In the genomic region with DNA sequence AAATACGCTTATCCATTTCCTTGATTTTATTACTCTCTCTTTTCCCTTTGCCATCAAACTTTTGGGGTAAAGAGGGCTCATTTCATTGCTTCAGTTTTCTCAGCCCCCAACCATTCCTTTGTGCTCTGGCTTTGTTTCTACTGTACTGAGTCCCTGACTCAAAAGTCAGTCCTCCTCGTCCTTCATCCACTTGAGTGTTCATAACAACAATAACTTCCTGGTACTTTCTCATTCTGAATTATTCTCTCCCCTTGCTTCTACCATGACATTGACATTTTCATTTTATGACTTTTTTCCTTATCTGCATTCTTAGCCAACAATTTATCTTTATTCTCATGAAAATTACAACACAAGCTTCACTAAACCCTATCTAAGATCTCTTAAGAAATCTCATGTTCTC, we compare ENCODE assay signal across 1 cellular context.
TF ChIP-seq lines count a peak whose summit lies in the region.

No MANE protein-coding gene starts in this region.

TF ChIP-seq in K562, 482 proteins besides CTCF, POLR2A, EP300 and RAD21 (continued from another document):
- TF ChIP-seq ATF1 (CRISPR knock-in tag; IDR thresholded peaks at IDR 0.05) (no peak), ATF1 (tag; IDR thresholded peaks at IDR 0.05) (no peak), PYGO2 (tag; IDR thresholded peaks at IDR 0.05) (no peak), NR2F6 (CRISPR knock-in tag; IDR thresholded peaks at IDR 0.05) (no peak), SP1 (CRISPR knock-in tag; IDR thresholded peaks at IDR 0.05) (no peak), JUN (IDR thresholded peaks at IDR 0.05; ENCODE audit: borderline replicate concordance, low read depth, low read length) (no peak), JUN (CRISPR knock-in tag; IDR thresholded peaks at IDR 0.05; ENCODE audit: borderline replicate concordance) (no peak), ZNF311 (CRISPR knock-in tag; IDR thresholded peaks at IDR 0.05) (no peak), RFX5 (IDR thresholded peaks at IDR 0.05; ENCODE audit: low read depth, low read length) (no peak), TAF1 (IDR thresholded peaks at IDR 0.05; ENCODE audit: control insufficient read depth, extremely low read depth, insufficient read depth, low read length, severe bottlenecking) (no peak), POLR3G (IDR thresholded peaks at IDR 0.05; ENCODE audit: extremely low read depth, insufficient read length, insufficient replicate concordance) (no peak), TBP (optimal IDR thresholded peaks at IDR 0.05; ENCODE audit: low read depth, low read length) (no peak), NR1H2 (CRISPR knock-in tag; IDR thresholded peaks at IDR 0.05) (no peak), FOXM1 (IDR thresholded peaks at IDR 0.05; ENCODE audit: low read depth) (no peak), FOXM1 (CRISPR knock-in tag; IDR thresholded peaks at IDR 0.05; ENCODE audit: low read depth) (no peak), NFRKB (IDR thresholded peaks at IDR 0.05; ENCODE audit: low read depth) (0 out of 2 replicates have a peak, but pooled peaks have one; percentile 57), CTBP1 (IDR thresholded peaks at IDR 0.05; ENCODE audit: borderline replicate concordance) (no peak), BRCA1 (IDR thresholded peaks at IDR 0.05) (no peak), BRCA1 (CRISPR knock-in tag; IDR thresholded peaks at IDR 0.05) (no peak), FOXP1 (CRISPR knock-in tag; IDR thresholded peaks at IDR 0.05) (no peak), HDGF (IDR thresholded peaks at IDR 0.05) (no peak), SMC3 (conservative IDR thresholded peaks at IDR 0.05; ENCODE audit: insufficient read depth, low read depth, low read length) (no peak), RAD51 (IDR thresholded peaks at IDR 0.05; ENCODE audit: borderline replicate concordance, low read depth) (no peak)
- TF ChIP-seq, protein P1, sequence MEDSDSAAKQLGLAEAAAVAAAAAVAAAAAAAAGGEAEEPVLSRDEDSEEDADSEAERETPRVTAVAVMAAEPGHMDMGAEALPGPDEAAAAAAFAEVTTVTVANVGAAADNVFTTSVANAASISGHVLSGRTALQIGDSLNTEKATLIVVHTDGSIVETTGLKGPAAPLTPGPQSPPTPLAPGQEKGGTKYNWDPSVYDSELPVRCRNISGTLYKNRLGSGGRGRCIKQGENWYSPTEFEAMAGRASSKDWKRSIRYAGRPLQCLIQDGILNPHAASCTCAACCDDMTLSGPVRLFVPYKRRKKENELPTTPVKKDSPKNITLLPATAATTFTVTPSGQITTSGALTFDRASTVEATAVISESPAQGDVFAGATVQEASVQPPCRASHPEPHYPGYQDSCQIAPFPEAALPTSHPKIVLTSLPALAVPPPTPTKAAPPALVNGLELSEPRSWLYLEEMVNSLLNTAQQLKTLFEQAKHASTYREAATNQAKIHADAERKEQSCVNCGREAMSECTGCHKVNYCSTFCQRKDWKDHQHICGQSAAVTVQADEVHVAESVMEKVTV (CRISPR knock-in tag; IDR thresholded peaks at IDR 0.05) = no peak
- TF ChIP-seq, protein P2, sequence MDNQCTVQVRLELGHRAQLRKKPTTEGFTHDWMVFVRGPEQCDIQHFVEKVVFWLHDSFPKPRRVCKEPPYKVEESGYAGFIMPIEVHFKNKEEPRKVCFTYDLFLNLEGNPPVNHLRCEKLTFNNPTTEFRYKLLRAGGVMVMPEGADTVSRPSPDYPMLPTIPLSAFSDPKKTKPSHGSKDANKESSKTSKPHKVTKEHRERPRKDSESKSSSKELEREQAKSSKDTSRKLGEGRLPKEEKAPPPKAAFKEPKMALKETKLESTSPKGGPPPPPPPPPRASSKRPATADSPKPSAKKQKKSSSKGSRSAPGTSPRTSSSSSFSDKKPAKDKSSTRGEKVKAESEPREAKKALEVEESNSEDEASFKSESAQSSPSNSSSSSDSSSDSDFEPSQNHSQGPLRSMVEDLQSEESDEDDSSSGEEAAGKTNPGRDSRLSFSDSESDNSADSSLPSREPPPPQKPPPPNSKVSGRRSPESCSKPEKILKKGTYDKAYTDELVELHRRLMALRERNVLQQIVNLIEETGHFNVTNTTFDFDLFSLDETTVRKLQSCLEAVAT (IDR thresholded peaks at IDR 0.05) = 0 out of 4 replicates have a peak, but pooled peaks of 1 of the 2 experiments have one; percentile 9
- TF ChIP-seq, protein P3, sequence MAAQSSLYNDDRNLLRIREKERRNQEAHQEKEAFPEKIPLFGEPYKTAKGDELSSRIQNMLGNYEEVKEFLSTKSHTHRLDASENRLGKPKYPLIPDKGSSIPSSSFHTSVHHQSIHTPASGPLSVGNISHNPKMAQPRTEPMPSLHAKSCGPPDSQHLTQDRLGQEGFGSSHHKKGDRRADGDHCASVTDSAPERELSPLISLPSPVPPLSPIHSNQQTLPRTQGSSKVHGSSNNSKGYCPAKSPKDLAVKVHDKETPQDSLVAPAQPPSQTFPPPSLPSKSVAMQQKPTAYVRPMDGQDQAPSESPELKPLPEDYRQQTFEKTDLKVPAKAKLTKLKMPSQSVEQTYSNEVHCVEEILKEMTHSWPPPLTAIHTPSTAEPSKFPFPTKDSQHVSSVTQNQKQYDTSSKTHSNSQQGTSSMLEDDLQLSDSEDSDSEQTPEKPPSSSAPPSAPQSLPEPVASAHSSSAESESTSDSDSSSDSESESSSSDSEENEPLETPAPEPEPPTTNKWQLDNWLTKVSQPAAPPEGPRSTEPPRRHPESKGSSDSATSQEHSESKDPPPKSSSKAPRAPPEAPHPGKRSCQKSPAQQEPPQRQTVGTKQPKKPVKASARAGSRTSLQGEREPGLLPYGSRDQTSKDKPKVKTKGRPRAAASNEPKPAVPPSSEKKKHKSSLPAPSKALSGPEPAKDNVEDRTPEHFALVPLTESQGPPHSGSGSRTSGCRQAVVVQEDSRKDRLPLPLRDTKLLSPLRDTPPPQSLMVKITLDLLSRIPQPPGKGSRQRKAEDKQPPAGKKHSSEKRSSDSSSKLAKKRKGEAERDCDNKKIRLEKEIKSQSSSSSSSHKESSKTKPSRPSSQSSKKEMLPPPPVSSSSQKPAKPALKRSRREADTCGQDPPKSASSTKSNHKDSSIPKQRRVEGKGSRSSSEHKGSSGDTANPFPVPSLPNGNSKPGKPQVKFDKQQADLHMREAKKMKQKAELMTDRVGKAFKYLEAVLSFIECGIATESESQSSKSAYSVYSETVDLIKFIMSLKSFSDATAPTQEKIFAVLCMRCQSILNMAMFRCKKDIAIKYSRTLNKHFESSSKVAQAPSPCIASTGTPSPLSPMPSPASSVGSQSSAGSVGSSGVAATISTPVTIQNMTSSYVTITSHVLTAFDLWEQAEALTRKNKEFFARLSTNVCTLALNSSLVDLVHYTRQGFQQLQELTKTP (IDR thresholded peaks at IDR 0.05; ENCODE audit: low read depth in 1 of 2, partially characterized antibody in 2 of 2) = no peak
- TF ChIP-seq, protein P4, sequence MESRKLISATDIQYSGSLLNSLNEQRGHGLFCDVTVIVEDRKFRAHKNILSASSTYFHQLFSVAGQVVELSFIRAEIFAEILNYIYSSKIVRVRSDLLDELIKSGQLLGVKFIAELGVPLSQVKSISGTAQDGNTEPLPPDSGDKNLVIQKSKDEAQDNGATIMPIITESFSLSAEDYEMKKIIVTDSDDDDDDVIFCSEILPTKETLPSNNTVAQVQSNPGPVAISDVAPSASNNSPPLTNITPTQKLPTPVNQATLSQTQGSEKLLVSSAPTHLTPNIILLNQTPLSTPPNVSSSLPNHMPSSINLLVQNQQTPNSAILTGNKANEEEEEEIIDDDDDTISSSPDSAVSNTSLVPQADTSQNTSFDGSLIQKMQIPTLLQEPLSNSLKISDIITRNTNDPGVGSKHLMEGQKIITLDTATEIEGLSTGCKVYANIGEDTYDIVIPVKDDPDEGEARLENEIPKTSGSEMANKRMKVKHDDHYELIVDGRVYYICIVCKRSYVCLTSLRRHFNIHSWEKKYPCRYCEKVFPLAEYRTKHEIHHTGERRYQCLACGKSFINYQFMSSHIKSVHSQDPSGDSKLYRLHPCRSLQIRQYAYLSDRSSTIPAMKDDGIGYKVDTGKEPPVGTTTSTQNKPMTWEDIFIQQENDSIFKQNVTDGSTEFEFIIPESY (CRISPR knock-in tag; IDR thresholded peaks at IDR 0.05) = no peak
- TF ChIP-seq, protein P5, sequence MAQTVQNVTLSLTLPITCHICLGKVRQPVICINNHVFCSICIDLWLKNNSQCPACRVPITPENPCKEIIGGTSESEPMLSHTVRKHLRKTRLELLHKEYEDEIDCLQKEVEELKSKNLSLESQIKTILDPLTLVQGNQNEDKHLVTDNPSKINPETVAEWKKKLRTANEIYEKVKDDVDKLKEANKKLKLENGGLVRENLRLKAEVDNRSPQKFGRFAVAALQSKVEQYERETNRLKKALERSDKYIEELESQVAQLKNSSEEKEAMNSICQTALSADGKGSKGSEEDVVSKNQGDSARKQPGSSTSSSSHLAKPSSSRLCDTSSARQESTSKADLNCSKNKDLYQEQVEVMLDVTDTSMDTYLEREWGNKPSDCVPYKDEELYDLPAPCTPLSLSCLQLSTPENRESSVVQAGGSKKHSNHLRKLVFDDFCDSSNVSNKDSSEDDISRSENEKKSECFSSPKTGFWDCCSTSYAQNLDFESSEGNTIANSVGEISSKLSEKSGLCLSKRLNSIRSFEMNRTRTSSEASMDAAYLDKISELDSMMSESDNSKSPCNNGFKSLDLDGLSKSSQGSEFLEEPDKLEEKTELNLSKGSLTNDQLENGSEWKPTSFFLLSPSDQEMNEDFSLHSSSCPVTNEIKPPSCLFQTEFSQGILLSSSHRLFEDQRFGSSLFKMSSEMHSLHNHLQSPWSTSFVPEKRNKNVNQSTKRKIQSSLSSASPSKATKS (CRISPR knock-in tag; IDR thresholded peaks at IDR 0.05) = no peak
- TF ChIP-seq, protein P6, sequence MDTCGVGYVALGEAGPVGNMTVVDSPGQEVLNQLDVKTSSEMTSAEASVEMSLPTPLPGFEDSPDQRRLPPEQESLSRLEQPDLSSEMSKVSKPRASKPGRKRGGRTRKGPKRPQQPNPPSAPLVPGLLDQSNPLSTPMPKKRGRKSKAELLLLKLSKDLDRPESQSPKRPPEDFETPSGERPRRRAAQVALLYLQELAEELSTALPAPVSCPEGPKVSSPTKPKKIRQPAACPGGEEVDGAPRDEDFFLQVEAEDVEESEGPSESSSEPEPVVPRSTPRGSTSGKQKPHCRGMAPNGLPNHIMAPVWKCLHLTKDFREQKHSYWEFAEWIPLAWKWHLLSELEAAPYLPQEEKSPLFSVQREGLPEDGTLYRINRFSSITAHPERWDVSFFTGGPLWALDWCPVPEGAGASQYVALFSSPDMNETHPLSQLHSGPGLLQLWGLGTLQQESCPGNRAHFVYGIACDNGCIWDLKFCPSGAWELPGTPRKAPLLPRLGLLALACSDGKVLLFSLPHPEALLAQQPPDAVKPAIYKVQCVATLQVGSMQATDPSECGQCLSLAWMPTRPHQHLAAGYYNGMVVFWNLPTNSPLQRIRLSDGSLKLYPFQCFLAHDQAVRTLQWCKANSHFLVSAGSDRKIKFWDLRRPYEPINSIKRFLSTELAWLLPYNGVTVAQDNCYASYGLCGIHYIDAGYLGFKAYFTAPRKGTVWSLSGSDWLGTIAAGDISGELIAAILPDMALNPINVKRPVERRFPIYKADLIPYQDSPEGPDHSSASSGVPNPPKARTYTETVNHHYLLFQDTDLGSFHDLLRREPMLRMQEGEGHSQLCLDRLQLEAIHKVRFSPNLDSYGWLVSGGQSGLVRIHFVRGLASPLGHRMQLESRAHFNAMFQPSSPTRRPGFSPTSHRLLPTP (IDR thresholded peaks at IDR 0.05; ENCODE audit: borderline replicate concordance, extremely low read depth, insufficient read length) = no peak
